Comparison of ENCODE assay signal across 1 cellular context in the genomic region with DNA sequence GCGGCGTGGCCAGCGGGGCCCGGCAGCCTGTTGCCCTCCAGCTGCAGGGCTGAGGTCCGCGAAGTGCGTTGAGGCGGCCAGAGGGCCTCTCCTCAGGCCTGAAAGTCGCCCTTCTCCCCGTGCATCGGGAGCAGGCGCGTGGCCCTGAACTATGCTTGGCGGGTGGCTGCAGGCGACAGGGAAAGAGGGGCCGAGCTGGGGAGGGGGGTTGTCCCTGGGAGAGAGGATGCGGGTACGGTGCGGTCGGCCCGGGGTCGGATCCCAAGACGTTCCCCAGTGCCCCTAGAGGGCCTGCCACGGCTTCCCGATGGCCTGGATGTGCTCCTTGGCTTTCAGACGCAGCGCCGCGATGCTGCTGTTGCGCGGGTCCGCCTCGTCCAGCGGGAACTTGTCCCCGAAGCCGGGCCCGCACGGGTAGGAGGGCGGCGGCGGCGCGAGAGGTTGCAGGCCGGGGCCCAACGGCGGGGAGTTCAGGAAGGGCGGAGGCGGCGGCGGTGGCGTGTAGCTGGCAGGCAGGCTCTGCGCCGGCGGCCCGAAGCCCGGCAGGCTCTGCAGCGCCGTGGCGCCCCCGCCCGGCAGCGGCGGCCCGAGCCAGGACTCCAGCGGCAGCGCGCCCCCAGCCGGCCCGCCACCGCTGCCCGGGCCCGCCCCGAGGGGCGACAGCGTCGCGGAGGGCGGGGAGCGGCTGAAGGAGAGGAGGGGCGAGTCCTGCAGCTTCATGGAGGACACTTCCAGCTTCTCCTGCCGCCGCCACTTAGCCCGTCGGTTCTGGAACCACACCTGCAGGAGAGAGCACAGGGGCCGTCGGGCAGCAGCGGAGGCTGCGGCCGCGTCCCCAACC.
A peak's percentile ranks its signal among the peaks of the same experiment; 100 is the strongest.
TF ChIP-seq lines count a peak whose summit lies in the region.

No MANE protein-coding gene starts in this region.

TF ChIP-seq in H1, 55 proteins besides CTCF, POLR2A, EP300 and RAD21:
- TF ChIP-seq RNF2 (IDR thresholded peaks at IDR 0.05; ENCODE audit: borderline replicate concordance, low read depth, low read length, missing control alignments, poor library complexity, severe bottlenecking) (peak; percentile 70), HDAC2 (IDR thresholded peaks at IDR 0.05; ENCODE audit: borderline replicate concordance in 1 of 2, low read depth in 2 of 2, low read length in 2 of 2) (no peak), JUND (IDR thresholded peaks at IDR 0.05; ENCODE audit: low read length) (no peak), JUN (IDR thresholded peaks at IDR 0.05; ENCODE audit: low read depth, low read length) (no peak), CTBP2 (IDR thresholded peaks at IDR 0.05; ENCODE audit: borderline replicate concordance, insufficient read depth, insufficient read length, low read length) (peak; percentile 99), POLR2AphosphoS5 (IDR thresholded peaks at IDR 0.05; ENCODE audit: low read depth, low read length) (no peak), TAF7 (optimal IDR thresholded peaks at IDR 0.05; ENCODE audit: borderline replicate concordance, low read depth, low read length) (no peak), SRF (IDR thresholded peaks at IDR 0.05; ENCODE audit: low read depth, low read length) (no peak), YY1 (IDR thresholded peaks at IDR 0.05; ENCODE audit: low read depth, low read length) (peak; percentile 5; the same call in 1 of the 2 replicates), GTF2F1 (IDR thresholded peaks at IDR 0.05; ENCODE audit: borderline replicate concordance, low read depth, low read length) (no peak), EZH2 (IDR thresholded peaks at IDR 0.05; ENCODE audit: low read depth, low read length, severe bottlenecking) (peak; percentile 61), KDM4A (IDR thresholded peaks at IDR 0.05; ENCODE audit: low read depth, low read length, severe bottlenecking) (peak; percentile 30), SUZ12 (IDR thresholded peaks at IDR 0.05; ENCODE audit: low read length) (peak; percentile 85)
- TF ChIP-seq, protein P1, sequence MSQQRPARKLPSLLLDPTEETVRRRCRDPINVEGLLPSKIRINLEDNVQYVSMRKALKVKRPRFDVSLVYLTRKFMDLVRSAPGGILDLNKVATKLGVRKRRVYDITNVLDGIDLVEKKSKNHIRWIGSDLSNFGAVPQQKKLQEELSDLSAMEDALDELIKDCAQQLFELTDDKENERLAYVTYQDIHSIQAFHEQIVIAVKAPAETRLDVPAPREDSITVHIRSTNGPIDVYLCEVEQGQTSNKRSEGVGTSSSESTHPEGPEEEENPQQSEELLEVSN (IDR thresholded peaks at IDR 0.05): 0 out of 2 replicates have a peak, but pooled peaks have one; percentile 5
- TF ChIP-seq, protein P2, sequence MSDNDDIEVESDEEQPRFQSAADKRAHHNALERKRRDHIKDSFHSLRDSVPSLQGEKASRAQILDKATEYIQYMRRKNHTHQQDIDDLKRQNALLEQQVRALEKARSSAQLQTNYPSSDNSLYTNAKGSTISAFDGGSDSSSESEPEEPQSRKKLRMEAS (IDR thresholded peaks at IDR 0.05): peak; percentile 33; the same call in 1 of the 2 replicates
